In the genomic region with DNA sequence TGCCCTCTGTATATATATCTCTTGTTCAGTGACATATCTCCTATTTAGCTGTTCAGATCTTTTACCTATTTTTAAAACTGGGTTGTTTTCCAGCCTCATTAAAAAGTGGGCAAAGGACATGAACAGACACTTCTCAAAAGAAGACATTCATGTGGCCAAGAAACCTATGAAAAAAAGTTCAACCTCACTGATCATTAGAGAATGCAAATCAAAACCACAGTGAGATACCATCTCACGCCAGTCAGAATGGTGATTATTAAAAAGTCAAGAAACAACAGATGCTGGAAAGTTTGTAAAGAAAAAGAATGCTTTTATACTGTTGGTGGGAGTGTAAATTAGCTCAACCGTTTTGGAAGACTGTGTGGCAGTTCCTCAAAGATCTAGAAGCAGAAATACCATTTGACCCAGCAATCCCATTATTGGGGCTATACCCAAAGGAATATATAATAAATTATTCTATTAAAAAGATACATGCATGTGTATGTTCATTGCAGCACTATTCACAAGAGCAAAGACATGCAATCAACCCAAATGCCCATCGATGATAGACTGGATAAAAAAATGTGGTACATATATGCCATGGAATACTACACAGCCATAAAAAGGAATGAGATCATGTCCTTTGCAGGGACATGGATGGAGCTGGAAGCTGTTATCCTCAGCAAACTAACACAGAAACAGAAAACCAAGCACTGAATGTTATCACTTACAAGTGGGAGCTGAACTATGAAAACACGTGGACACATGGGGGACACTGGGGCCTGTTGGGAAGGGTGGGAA, we compare ENCODE assay signal across 1 cellular context. TPM values are rescaled to one million over a fixed set of nuclear protein-coding genes. Genes with fewer than 3 reads are reported as not detected.
"Had no signal": no experiment of that assay in that cellular context is flagged by ENCODE, and none has a peak within 500 bp of the region (broad histone marks: within the 10 kb centered on the region; RNA-seq: fewer than 3 reads in every experiment).

No MANE protein-coding gene starts in this region.

RNA-seq across cellular contexts. Expression of a gene that starts 34.3 kb away (rescaled TPM):
- total RNA-seq: MCF 10A had no signal
